ENCODE assay signal across 11 cellular contexts in genomic region chr21:39097335-39097861, GRCh38.
DNase-seq lines count a peak whose midpoint lies in the region; ATAC-seq, FAIRE-seq and TF ChIP-seq lines count a peak whose summit lies in the region.
"Had no signal": no experiment of that assay in that cellular context is flagged by ENCODE, and none has a peak within 500 bp of the region (broad histone marks: within the 10 kb centered on the region; RNA-seq: fewer than 3 reads in every experiment).

No MANE protein-coding gene starts in this region.

- H3K36me3 ChIP-seq in left lung (no peaks in the 10 kb centered on the region), spleen (no peaks in the 10 kb centered on the region)

- intact Hi-C loops in left lung (cut with DNase I): no loop called here
- intact Hi-C loops in spleen (cut with DNase I; ENCODE audit: low total_unique reads): loop anchor here (10.0 kb wide), 1 partner anchor 103 kb away; no protein-coding TSS in a partner anchor

- H3K4me3 ChIP-seq in HL-60 (replicated peaks; ENCODE audit: insufficient read depth, low read length) (no peak overlapping the region), left lung (no peak overlapping the region), spleen (no peak overlapping the region)

- TF ChIP-seq CTCF in HL-60 (IDR thresholded peaks at IDR 0.05; ENCODE audit: insufficient read depth, low read length): no peak
- TF ChIP-seq CTCF in left lung (IDR thresholded peaks at IDR 0.05): no peak
- TF ChIP-seq CTCF in spleen (IDR thresholded peaks at IDR 0.05 in 8 of 11, conservative IDR thresholded peaks at IDR 0.05 in 3 of 11): peak in 1 of 11 experiments; percentile 32

- peak overlapping the region; percentile 29; the same call in 1 of the 2 replicates for H3K27ac ChIP-seq in HL-60 (replicated peaks)
- H3K27ac ChIP-seq in angular gyrus (ENCODE audit: low read depth, low read length): peak overlapping the region; percentile 29
- H3K27ac ChIP-seq in left lung: peak overlapping the region; percentile 44 to 94
- H3K27ac ChIP-seq in spleen: peak overlapping the region; percentile 72 to 97 (median 90)

- ATAC-seq in left lung (peak; percentile 60), HG03196 (IDR thresholded peaks at IDR 0.05; ENCODE audit: unreplicated experiment) (no peak)

- no peaks in the 10 kb centered on the region for H3K27me3 ChIP-seq in HL-60 (ENCODE audit: insufficient read depth, poor library complexity, severe bottlenecking)
- H3K27me3 ChIP-seq in left lung: no peaks in the 10 kb centered on the region
- H3K27me3 ChIP-seq in spleen (replicated peaks in 1 of 7): no peaks in the 10 kb centered on the region

- no peak for FAIRE-seq in RCC 7860 (lab: Jason Lieb, UNC)
- FAIRE-seq: GM18507 had no signal

- H3K4me1 ChIP-seq in left lung (peaks cover 0 to 66% of the 10 kb centered on the region in 2 donors), spleen (peaks cover 11 to 85% (median 49%) of the 10 kb centered on the region in 6 donors)

- WGBS in spleen, 5 donors: 44 to 57% (median 51%) methylated on average over 13 of the region's 13 CpGs

- DNase-seq in HL-60 (ENCODE audit: low read depth in 1 of 2, low spot score in 1 of 2) (peak in 1 of 2 experiments; percentile 63), left lung (peak; percentile 62 to 87), spleen (peak; percentile 89), NCI-H446 (lab: John Stamatoyannopoulos, UW) (no peak), G401 (ENCODE audit: low spot score) (no peak), RCC 7860 (ENCODE audit: low spot score) (no peak)
- DNase-seq: activated CD4-positive, CD25-positive, alpha-beta regulatory T cell; NCI-H226 had no signal

- no peaks in the 10 kb centered on the region for H3K9me3 ChIP-seq in left lung
- no peaks in the 10 kb centered on the region for H3K9me3 ChIP-seq in spleen

- TF ChIP-seq POLR2A in spleen (IDR thresholded peaks at IDR 0.05): no peak

- in situ Hi-C loops in G401 (cut with HindIII; ENCODE audit: low sequenced_read_pairs): no loop called here

Comparison
In these comparisons a context has a peak if more than half of its experiments do, and no peak if none do; other contexts are left out.
1. DNase-seq: peak in left lung (2 of 2) and spleen (single experiment); none in NCI-H446 (0 of 2), G401 (single experiment) and RCC 7860 (single experiment).
2. H3K27ac ChIP-seq: peak in every context shown above with its lines; median percentile 90 in spleen; 69 in left lung; 29 in HL-60; 29 in angular gyrus.